In the genomic region with DNA sequence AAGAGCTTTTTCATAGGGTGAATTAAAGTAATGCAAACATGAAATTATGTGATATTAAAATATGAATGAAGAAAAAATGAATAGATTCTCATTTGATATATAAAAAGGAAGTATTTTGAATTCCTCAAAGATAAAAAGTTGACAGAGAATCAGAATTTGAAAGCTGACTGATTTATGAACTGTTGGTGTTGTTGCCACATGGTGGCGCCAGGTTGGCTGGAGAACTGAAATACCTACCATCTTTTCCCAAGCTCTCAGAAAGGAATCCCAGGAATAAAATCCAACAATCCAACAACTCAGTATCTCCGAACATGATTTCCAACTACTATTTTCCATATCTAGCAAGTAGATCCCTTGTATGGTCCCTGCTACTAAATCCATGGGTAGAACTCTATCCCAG, we compare ENCODE assay signal across 10 cellular contexts. TPM values are rescaled to one million over a fixed set of nuclear protein-coding genes. Genes with fewer than 3 reads are reported as not detected.
DNase-seq lines count a peak whose midpoint lies in the region; ATAC-seq and TF ChIP-seq lines count a peak whose summit lies in the region.
"Had no signal": no experiment of that assay in that cellular context is flagged by ENCODE, and none has a peak within 500 bp of the region (broad histone marks: within the 10 kb centered on the region; RNA-seq: fewer than 3 reads in every experiment).

No MANE protein-coding gene starts in this region.

- peak; percentile 76 for TF ChIP-seq CTCF in epithelial cell of proximal tubule (conservative IDR thresholded peaks at IDR 0.05; ENCODE audit: low read depth, low read length)
- peak; percentile 69 for TF ChIP-seq CTCF in retinal pigment epithelial cell (conservative IDR thresholded peaks at IDR 0.05; ENCODE audit: low read depth, low read length)

- no peak for ATAC-seq in HG03432 (IDR thresholded peaks at IDR 0.05; ENCODE audit: unreplicated experiment)
- ATAC-seq: stimulated activated memory B cell treated with anti-CD40 and anti-IgM and Interleukin-4, amounts not matched to agents 10 μg/mL and 1 μg/mL and 100 μg/mL, for 72 hours had no signal

- no peak overlapping the region for H3K4me3 ChIP-seq in epithelial cell of proximal tubule (ENCODE audit: low read depth, low read length)
- H3K4me3 ChIP-seq in retinal pigment epithelial cell (ENCODE audit: low read length): no peak overlapping the region
- H3K4me3 ChIP-seq: SK-N-MC had no signal

- DNase-seq in NCI-H2029 treated with DMSO at 0.1 percent for 48 hours (lab: John Stamatoyannopoulos, UW): peak; percentile 51
- DNase-seq in NCI-H2029 (lab: John Stamatoyannopoulos, UW): no peak
- DNase-seq in NCI-H69 (lab: John Stamatoyannopoulos, UW): peak; percentile 75
- DNase-seq in epithelial cell of proximal tubule (ENCODE audit: low read depth): no peak
- no peak for DNase-seq in retinal pigment epithelial cell (ENCODE audit: low read depth)
- DNase-seq in T-helper 1 cell: no peak
- DNase-seq in occipital lobe (lab: John Stamatoyannopoulos, UW): no peak

RNA-seq across cellular contexts. Expression of a gene that starts 3.1 kb away (rescaled TPM):
- total RNA-seq in epithelial cell of proximal tubule: 0.12 and 0.29 TPM in 2 replicates
- total RNA-seq in occipital lobe: 12.5 TPM

Comparison
In these comparisons a context has a peak if more than half of its experiments do, and no peak if none do; other contexts are left out.
1. DNase-seq: peak in NCI-H2029 treated with DMSO at 0.1 percent for 48 hours (single experiment) and NCI-H69 (single experiment); none in NCI-H2029 (single experiment), epithelial cell of proximal tubule (single experiment), retinal pigment epithelial cell (single experiment), T-helper 1 cell (0 of 5) and occipital lobe (single experiment).
2. RNA of a gene that starts 3.1 kb away (total RNA-seq): 12.5 TPM in occipital lobe (single experiment); 0.12 to 0.29 TPM in epithelial cell of proximal tubule; every median in the first group is over 10 times any median in the second.